14 cellular contexts compared by ENCODE assay signal in the genomic region with DNA sequence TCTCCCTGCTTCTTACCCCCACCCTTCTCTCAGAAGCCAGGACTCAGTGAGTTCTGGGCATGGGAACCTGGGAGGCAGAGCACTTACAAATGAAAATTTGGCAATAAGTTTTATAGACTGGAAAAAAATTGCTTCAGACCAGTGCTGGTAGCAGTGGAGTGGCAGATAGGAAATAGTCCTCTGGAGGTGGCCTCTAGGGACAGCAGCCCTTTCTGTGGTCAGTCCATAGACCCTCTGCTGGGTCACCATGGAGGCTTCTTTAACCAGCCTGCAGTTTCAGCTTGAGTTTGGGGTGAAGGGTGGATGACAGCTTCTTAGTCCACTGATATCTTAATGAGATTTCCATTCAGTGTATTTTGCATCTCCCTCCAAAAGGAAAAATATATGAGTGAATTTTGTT.
DNase-seq lines count a peak whose midpoint lies in the region; ATAC-seq and TF ChIP-seq lines count a peak whose summit lies in the region.
"Had no signal": no experiment of that assay in that cellular context is flagged by ENCODE, and none has a peak within 500 bp of the region (broad histone marks: within the 10 kb centered on the region; RNA-seq: fewer than 3 reads in every experiment).

No MANE protein-coding gene starts in this region.

- no peak for DNase-seq in MCF 10A (ENCODE audit: unreplicated experiment)
- DNase-seq in mammary epithelial cell: no peak
- no peak for DNase-seq in left ventricle myocardium superior
- no peak for DNase-seq in progenitor cell of endocrine pancreas (ENCODE audit: low spot score, unreplicated experiment)
- no peak for DNase-seq in upper lobe of right lung
- no peak for DNase-seq in effector CD8-positive, alpha-beta T cell (lab: John Stamatoyannopoulos, UW)
- DNase-seq: activated CD8-positive, alpha-beta T cell treated with anti-CD3 and anti-CD28 coated beads for 36 hours; DMS79 treated with DMSO at 0.1 percent for 48 hours; MM.1S; NCI-H2081; posterior cingulate gyrus had no signal

- intact Hi-C loops in MCF 10A (cut with micrococcal nuclease) (loop anchor here (10.0 kb wide), 1 partner anchor 229 kb away; no protein-coding TSS in a partner anchor), mammary epithelial cell (cut with micrococcal nuclease) (no loop called here), left ventricle myocardium superior (cut with micrococcal nuclease) (no loop called here), upper lobe of right lung (cut with DNase I) (no loop called here)

- TF ChIP-seq CTCF in MCF 10A (IDR thresholded peaks at IDR 0.05; ENCODE audit: unreplicated experiment): no peak
- TF ChIP-seq CTCF in mammary epithelial cell (conservative IDR thresholded peaks at IDR 0.05 in 1 of 2, IDR thresholded peaks at IDR 0.05 in 1 of 2; ENCODE audit: extremely low read depth in 1 of 2, insufficient read depth in 1 of 2, low read depth in 1 of 2, low read length in 2 of 2): no peak
- no peak for TF ChIP-seq CTCF in progenitor cell of endocrine pancreas (IDR thresholded peaks at IDR 0.05; ENCODE audit: unreplicated experiment)
- TF ChIP-seq CTCF in upper lobe of right lung (IDR thresholded peaks at IDR 0.05): no peak

- H3K9me3 ChIP-seq in mammary epithelial cell (replicated peaks; ENCODE audit: insufficient read depth, low read length) (no peaks in the 10 kb centered on the region), upper lobe of right lung (no peaks in the 10 kb centered on the region)

- H3K4me2 ChIP-seq in mammary epithelial cell (ENCODE audit: insufficient read depth, low read depth, low read length): no peak overlapping the region

- H3K4me1 Mint-ChIP-seq in MCF 10A (ENCODE audit: insufficient read depth, unreplicated experiment) (peaks cover 46% of the 10 kb centered on the region), progenitor cell of endocrine pancreas (ENCODE audit: low read depth) (peaks cover 25% of the 10 kb centered on the region)

- H3K27me3 ChIP-seq in mammary epithelial cell (ENCODE audit: insufficient read depth, low read length): no peaks in the 10 kb centered on the region
- H3K27me3 ChIP-seq in upper lobe of right lung: no peaks in the 10 kb centered on the region

- H2AFZ ChIP-seq in mammary epithelial cell (ENCODE audit: low read depth, low read length): no peak overlapping the region

- peak; percentile 8 for ATAC-seq in left ventricle myocardium superior
- peak; percentile 34 for ATAC-seq in upper lobe of right lung
- no peak for ATAC-seq in GM21737 (IDR thresholded peaks at IDR 0.05; ENCODE audit: unreplicated experiment)
- no peak for ATAC-seq in activated CD4-positive, CD25-positive, alpha-beta regulatory T cell treated with anti-CD3 and anti-CD28 coated beads, Interleukin-2, amount 50 U/mL, for 24 hours
- ATAC-seq: activated CD8-positive, alpha-beta T cell treated with anti-CD3 and anti-CD28 coated beads for 36 hours had no signal

- H3K4me3 ChIP-seq in mammary epithelial cell (replicated peaks in 1 of 3; ENCODE audit: insufficient read depth in 1 of 3, low read depth in 2 of 3, low read length in 3 of 3): no peak overlapping the region
- no peak overlapping the region for H3K4me3 ChIP-seq in upper lobe of right lung

- H3K27ac ChIP-seq in mammary epithelial cell (ENCODE audit: insufficient read depth, low read depth, low read length) (no peak overlapping the region), upper lobe of right lung (peak overlapping the region; percentile 25)
- H3K27ac ChIP-seq: 22Rv1 had no signal

- BruUV-seq in MCF 10A (replicated peaks; lab: Mats Ljungman, UMichigan) (no TSS peak), mammary epithelial cell (replicated peaks; lab: Mats Ljungman, UMichigan) (no TSS peak)

- no peaks in the 10 kb centered on the region for H4K20me1 ChIP-seq in mammary epithelial cell (ENCODE audit: insufficient read depth, low read length)

- CTCF ChIA-PET in MCF 10A (lab: Yijun Ruan, JAX) (no interaction called here), mammary epithelial cell (lab: Charles Lee; ENCODE audit: low non-redundant PET) (no interaction called here)

- H3K9me3 Mint-ChIP-seq in MCF 10A (ENCODE audit: unreplicated experiment) (no peaks in the 10 kb centered on the region), progenitor cell of endocrine pancreas (ENCODE audit: low read depth) (no peaks in the 10 kb centered on the region)
- H3K9me3 Mint-ChIP-seq: activated CD8-positive, alpha-beta T cell treated with anti-CD3 and anti-CD28 coated beads for 36 hours had no signal

- POLR2A ChIA-PET in MCF 10A (lab: Yijun Ruan, JAX): interaction anchor here (1.5 to 6.7 kb wide), 3 partner anchors 13 to 178 kb away, joined by 4 to 77 read pairs (median 72); a partner anchor contains a TSS

- in situ Hi-C loops in mammary epithelial cell (cut with MboI; ENCODE audit: low sequenced_read_pairs in 2 of 2): no loop called here

- no peak overlapping the region for H3K9ac ChIP-seq in mammary epithelial cell (ENCODE audit: insufficient read depth, low read length)

- no peak overlapping the region for H3K4me3 Mint-ChIP-seq in MCF 10A (ENCODE audit: unreplicated experiment)
- no peak overlapping the region for H3K4me3 Mint-ChIP-seq in progenitor cell of endocrine pancreas (ENCODE audit: low read depth)
- H3K4me3 Mint-ChIP-seq: activated CD8-positive, alpha-beta T cell treated with anti-CD3 and anti-CD28 coated beads for 36 hours had no signal

- H3K4me1 ChIP-seq in mammary epithelial cell (ENCODE audit: insufficient read depth, low read length) (peaks cover 29% of the 10 kb centered on the region), upper lobe of right lung (peaks cover 29% of the 10 kb centered on the region)

- H3K36me3 Mint-ChIP-seq in MCF 10A (ENCODE audit: insufficient read depth, unreplicated experiment): peaks cover 5% of the 10 kb centered on the region
- peaks cover 3% of the 10 kb centered on the region for H3K36me3 Mint-ChIP-seq in progenitor cell of endocrine pancreas (ENCODE audit: insufficient read depth)

- H3K27ac Mint-ChIP-seq in MCF 10A (ENCODE audit: low read depth, unreplicated experiment): peak overlapping the region; percentile 93
- H3K27ac Mint-ChIP-seq in progenitor cell of endocrine pancreas: peak overlapping the region; percentile 50
- H3K27ac Mint-ChIP-seq: activated CD8-positive, alpha-beta T cell treated with anti-CD3 and anti-CD28 coated beads for 36 hours had no signal

- dilution Hi-C loops in mammary epithelial cell (cut with HindIII; ENCODE audit: low sequenced_read_pairs): no loop called here

- H3K79me2 ChIP-seq in mammary epithelial cell (ENCODE audit: insufficient read depth, low read length): peaks cover 65% of the 10 kb centered on the region

- H3K27me3 Mint-ChIP-seq in MCF 10A (ENCODE audit: insufficient read depth, unreplicated experiment): no peaks in the 10 kb centered on the region
- no peaks in the 10 kb centered on the region for H3K27me3 Mint-ChIP-seq in progenitor cell of endocrine pancreas
- H3K27me3 Mint-ChIP-seq: activated CD8-positive, alpha-beta T cell treated with anti-CD3 and anti-CD28 coated beads for 36 hours had no signal

- H3K36me3 ChIP-seq in mammary epithelial cell (ENCODE audit: insufficient read depth, low read length) (no peaks in the 10 kb centered on the region), upper lobe of right lung (no peaks in the 10 kb centered on the region)

Comparison
In these comparisons a context has a peak if more than half of its experiments do, and no peak if none do; other contexts are left out.
1. ATAC-seq: peak in left ventricle myocardium superior (single experiment) and upper lobe of right lung (single experiment); none in GM21737 (single experiment) and activated CD4-positive, CD25-positive, alpha-beta regulatory T cell treated with anti-CD3 and anti-CD28 coated beads, Interleukin-2, amount 50 U/mL, for 24 hours (0 of 2).